ENCODE assay signal across 8 cellular contexts in genomic region chr5:112921833-112922817, GRCh38. TPM values are rescaled to one million over a fixed set of nuclear protein-coding genes. Genes with fewer than 3 reads are reported as not detected.
DNase-seq lines count a peak whose midpoint lies in the region; ATAC-seq and TF ChIP-seq lines count a peak whose summit lies in the region.

REEP5 (minus strand) TSS chr5:112922227; CDS start chr5:112922190, 37 bp downstream.

- H2AFZ ChIP-seq in PC-3 (ENCODE audit: low read length), result peak within 1 kb of the TSS; percentile 84

- BruUV-seq in PC-3 (replicated peaks; lab: Mats Ljungman, UMichigan), result no TSS peak

- H3K4me2 ChIP-seq in PC-3 (ENCODE audit: low read length), result peak within 1 kb of the TSS; percentile 86

- H3K4me3 ChIP-seq in PC-3 (ENCODE audit: low read length) (peak within 1 kb of the TSS; percentile 98), muscle layer of colon (ENCODE audit: low read depth in 1 of 2, low read length in 2 of 2) (peak within 1 kb of the TSS; percentile 89 to 93)

- H4K20me1 ChIP-seq in PC-3 (ENCODE audit: low read length), result no peaks in the 10 kb centered on the region

- peak; percentile 45 for DNase-seq in DMS 273 treated with DMSO at 0.1 percent for 48 hours (lab: John Stamatoyannopoulos, UW)
- DNase-seq in HuH-7 (ENCODE audit: low spot score), result peak; percentile 76
- peak; percentile 78 for DNase-seq in PC-3
- DNase-seq in activated T-cell treated with anti-CD3 and anti-CD28 coated beads, Interleukin-2, amount 50 U/mL, for 1 hour, result peak; percentile 88
- peak; percentile 89 to 93 for DNase-seq in erythroblast (lab: John Stamatoyannopoulos, UW)
- DNase-seq in stimulated activated CD8-positive, alpha-beta memory T cell treated with anti-CD3 and anti-CD28 coated beads, Interleukin-7, amount 100 ng/mL, for 4 hours (ENCODE audit: low read depth in 2 of 2), result peak; percentile 55 to 80

- ATAC-seq in GM21447 (IDR thresholded peaks at IDR 0.05; ENCODE audit: unreplicated experiment) (peak; percentile 57), PC-3 (peak; percentile 83)

- intact Hi-C loops in PC-3 (cut with micrococcal nuclease), result loop anchor here (2.0 to 5.0 kb wide), 5 partner anchors 37 to 371 kb away; partner anchors contain the start of genes DCP2 and SRP19

- H3K27me3 ChIP-seq in PC-3 (ENCODE audit: low read length) (no peaks in the 10 kb centered on the region), muscle layer of colon (ENCODE audit: control insufficient read depth in 1 of 2, insufficient read depth in 2 of 2, low read length in 2 of 2) (no peaks in the 10 kb centered on the region)

- CTCF ChIA-PET in PC-3 (lab: Charles Lee), result interaction anchor here (0.5 to 0.6 kb wide), 2 partner anchors 29 to 157 kb away, joined by 3 to 5 read pairs; no protein-coding TSS in a partner anchor

- H3K36me3 ChIP-seq in PC-3 (ENCODE audit: low read depth, low read length) (peaks cover 3% of the 10 kb centered on the region; the same call in 1 of the 2 replicates), muscle layer of colon (ENCODE audit: insufficient read depth, low read length) (peaks cover 20% of the 10 kb centered on the region)

- H3K9me3 ChIP-seq in PC-3 (ENCODE audit: low read length) (no peaks in the 10 kb centered on the region), muscle layer of colon (ENCODE audit: low read length) (no peaks in the 10 kb centered on the region)

- H3K4me1 ChIP-seq in PC-3 (ENCODE audit: insufficient read depth, low read length) (peaks cover 13% of the 10 kb centered on the region; the same call in 1 of the 2 replicates), muscle layer of colon (ENCODE audit: insufficient read depth, low read length) (peaks cover 36% of the 10 kb centered on the region)

- H3K27ac ChIP-seq in PC-3 (ENCODE audit: low read length), result peak within 1 kb of the TSS; percentile 66
- peak within 1 kb of the TSS; percentile 99 for H3K27ac ChIP-seq in muscle layer of colon (ENCODE audit: low read depth, low read length)

- peak; percentile 75 for TF ChIP-seq POLR2A in erythroblast (IDR thresholded peaks at IDR 0.05; ENCODE audit: low read length)

- no peaks in the 10 kb centered on the region for H3K9me2 ChIP-seq in PC-3 (replicated peaks; ENCODE audit: low read length)

- POLR2A ChIA-PET in PC-3 (lab: Charles Lee; ENCODE audit: unreplicated experiment), result interaction anchor here (0.7 kb wide), 1 partner anchor 231 kb away, joined by 3 read pairs; no protein-coding TSS in a partner anchor

- peak; percentile 55 for TF ChIP-seq CTCF in PC-3 (conservative IDR thresholded peaks at IDR 0.05; ENCODE audit: low read depth, low read length)

- H3K9ac ChIP-seq in PC-3 (ENCODE audit: low read length) (peak within 1 kb of the TSS; percentile 89), muscle layer of colon (ENCODE audit: low read length) (peak within 1 kb of the TSS; percentile 80)

- peaks cover 47% of the 10 kb centered on the region for H3K79me2 ChIP-seq in PC-3 (ENCODE audit: low read length)

- H3F3A ChIP-seq in PC-3 (ENCODE audit: low read length, unreplicated experiment), result no peaks in the 10 kb centered on the region

RNA-seq across cellular contexts. Expression of gene REEP5, which starts in this region (rescaled TPM):
- total RNA-seq in PC-3 (2014; rRNA removed), result 61.9 and 85.2 TPM in 2 replicates

Comparison
In these comparisons a context has a peak if more than half of its experiments do, and no peak if none do; other contexts are left out.
1. Peak in every context shown above with its lines: DNase-seq, ATAC-seq, H3K4me3 ChIP-seq and H3K27ac ChIP-seq.